ENCODE assay signal across 8 cellular contexts in the genomic region with DNA sequence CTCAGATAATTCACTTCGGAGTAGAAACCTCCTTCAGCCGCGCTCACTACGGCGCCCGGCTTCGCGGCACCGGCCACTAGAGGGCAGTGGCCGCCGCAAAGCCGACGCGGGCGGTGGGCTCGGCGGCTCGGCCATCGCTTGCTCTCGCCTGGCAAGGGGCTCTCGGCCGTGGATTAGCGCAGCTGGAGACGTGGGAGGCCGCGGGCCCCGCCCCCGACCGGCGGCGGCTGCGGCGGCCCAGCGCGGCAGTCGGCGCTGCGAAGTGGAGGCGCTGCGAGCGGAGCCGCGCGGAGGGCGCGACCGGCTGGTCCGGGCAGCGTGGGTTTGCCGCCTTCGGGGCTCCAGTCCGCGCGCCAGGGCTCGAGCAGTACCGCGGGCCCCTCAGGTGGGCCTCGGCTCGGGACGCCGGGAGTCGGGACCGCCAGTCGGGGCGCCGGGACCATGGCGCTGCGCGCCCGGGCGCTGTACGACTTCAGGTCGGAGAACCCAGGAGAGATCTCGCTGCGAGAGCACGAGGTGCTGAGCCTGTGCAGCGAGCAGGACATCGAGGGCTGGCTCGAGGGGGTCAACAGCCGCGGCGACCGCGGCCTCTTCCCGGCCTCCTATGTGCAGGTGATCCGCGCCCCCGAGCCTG. TPM values are rescaled to one million over a fixed set of nuclear protein-coding genes. Genes with fewer than 3 reads are reported as not detected.
DNase-seq lines count a peak whose midpoint lies in the region; FAIRE-seq lines count a peak whose summit lies in the region.

A gene with protein sequence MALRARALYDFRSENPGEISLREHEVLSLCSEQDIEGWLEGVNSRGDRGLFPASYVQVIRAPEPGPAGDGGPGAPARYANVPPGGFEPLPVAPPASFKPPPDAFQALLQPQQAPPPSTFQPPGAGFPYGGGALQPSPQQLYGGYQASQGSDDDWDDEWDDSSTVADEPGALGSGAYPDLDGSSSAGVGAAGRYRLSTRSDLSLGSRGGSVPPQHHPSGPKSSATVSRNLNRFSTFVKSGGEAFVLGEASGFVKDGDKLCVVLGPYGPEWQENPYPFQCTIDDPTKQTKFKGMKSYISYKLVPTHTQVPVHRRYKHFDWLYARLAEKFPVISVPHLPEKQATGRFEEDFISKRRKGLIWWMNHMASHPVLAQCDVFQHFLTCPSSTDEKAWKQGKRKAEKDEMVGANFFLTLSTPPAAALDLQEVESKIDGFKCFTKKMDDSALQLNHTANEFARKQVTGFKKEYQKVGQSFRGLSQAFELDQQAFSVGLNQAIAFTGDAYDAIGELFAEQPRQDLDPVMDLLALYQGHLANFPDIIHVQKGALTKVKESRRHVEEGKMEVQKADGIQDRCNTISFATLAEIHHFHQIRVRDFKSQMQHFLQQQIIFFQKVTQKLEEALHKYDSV (plus strand): TSS at position 248 of the 634 bp plus-strand sequence. CDS start 194 bp downstream, at position 442.

- H3K4me3 ChIP-seq in HAP-1 (peak within 1 kb of the TSS; percentile 62), MG63 (peak within 1 kb of the TSS; percentile 77), SJSA1 (peak within 1 kb of the TSS; percentile 96)

- no peaks in the 10 kb centered on the region for H3K27me3 ChIP-seq in HAP-1 (ENCODE audit: low read depth)
- H3K27me3 ChIP-seq in MG63: no peaks in the 10 kb centered on the region
- H3K27me3 ChIP-seq in SJSA1 (replicated peaks): no peaks in the 10 kb centered on the region

- DNase-seq in GF-D8 (lab: John Stamatoyannopoulos, UW) (peak; percentile 32), HAP-1 (ENCODE audit: low spot score in 2 of 2) (peak; percentile 85 to 92), MG63 (peak; percentile 93), SJSA1 (ENCODE audit: low read depth in 1 of 2, low spot score in 2 of 2) (peak; percentile 89 to 93), frontal cortex (ENCODE audit: low spot score in 2 of 2) (peak; percentile 91 to 95), non-pigmented ciliary epithelial cell (ENCODE audit: low read depth) (peak; percentile 56), substantia nigra (lab: John Stamatoyannopoulos, UW) (peak; percentile 27 to 93 (median 85))
- DNase-seq in activated naive CD4-positive, alpha-beta T cell (lab: John Stamatoyannopoulos, UW): peak; percentile 75 to 92 (median 82)

- H3K9me3 ChIP-seq in HAP-1 (no peaks in the 10 kb centered on the region), MG63 (no peaks in the 10 kb centered on the region), SJSA1 (replicated peaks) (no peaks in the 10 kb centered on the region)

- H3K36me3 ChIP-seq in HAP-1 (replicated peaks) (peaks cover 3% of the 10 kb centered on the region), MG63 (peaks cover 24% of the 10 kb centered on the region), SJSA1 (peaks cover 50% of the 10 kb centered on the region)

- H3K27ac ChIP-seq in SJSA1: peak within 1 kb of the TSS; percentile 94
- H3K27ac ChIP-seq in substantia nigra (ENCODE audit: low read depth, low read length, poor library complexity, severe bottlenecking): peak within 1 kb of the TSS; percentile 87

- no peak for FAIRE-seq in frontal cortex (lab: Jason Lieb, UNC)

- in situ Hi-C loops in HAP-1 (cut with MboI; ENCODE audit: low sequenced_read_pairs): loop anchor here (10.0 kb wide), 1 partner anchor 347 kb away; no protein-coding TSS in a partner anchor

- H3K4me1 ChIP-seq in HAP-1 (peaks cover 14% of the 10 kb centered on the region; the same call in 1 of the 2 replicates), SJSA1 (replicated peaks) (peaks cover 54% of the 10 kb centered on the region)

RNA-seq across cellular contexts. Expression of the gene that starts here (rescaled TPM):
- total RNA-seq in MG63 (2014; rRNA removed; shearing (Covaris generic); ENCODE audit: low replicate concordance): 40.1 and 41.3 TPM in 2 replicates
- total RNA-seq in SJSA1 (2014; rRNA removed; shearing (Covaris generic)): 49.5 and 61.0 TPM in 2 replicates
- total RNA-seq in frontal cortex: 24.9 TPM

Comparison
In these comparisons a context has a peak if more than half of its experiments do, and no peak if none do; other contexts are left out.
1. Peak in every context shown above with its lines: DNase-seq, H3K4me3 ChIP-seq and H3K27ac ChIP-seq.
2. DNase-seq: peak in every context shown above with its lines; median percentile 93 in MG63; 93 in frontal cortex; 91 in SJSA1; 88 in HAP-1; 85 in substantia nigra; 82 in activated naive CD4-positive, alpha-beta T cell; 56 in non-pigmented ciliary epithelial cell; 32 in GF-D8.